8 cellular contexts compared by ENCODE assay signal in genomic region chr2:112582314-112582746, GRCh38. TPM values are rescaled to one million over a fixed set of nuclear protein-coding genes. Genes with fewer than 3 reads are reported as not detected.
A peak's percentile ranks its signal among the peaks of the same experiment; 100 is the strongest.
DNase-seq lines count a peak whose midpoint lies in the region; ATAC-seq and TF ChIP-seq lines count a peak whose summit lies in the region.

No MANE protein-coding gene starts in this region.

- no peaks in the 10 kb centered on the region for H3K36me3 ChIP-seq in PC-3 (ENCODE audit: low read depth, low read length)

- POLR2A ChIA-PET in PC-3 (lab: Charles Lee; ENCODE audit: unreplicated experiment), result no interaction called here
- POLR2A ChIA-PET in activated naive CD8-positive, alpha-beta T cell treated with anti-CD3 and anti-CD28 coated beads, Interleukin-2, amount 10 ng/mL, durations not matched to agents 7 days and 5 days (lab: Charles Lee), result no interaction called here

- H3K9ac ChIP-seq in PC-3 (ENCODE audit: low read length), result no peak overlapping the region

- H2AFZ ChIP-seq in PC-3 (ENCODE audit: low read length), result no peak overlapping the region

- H3K27me3 ChIP-seq in PC-3 (ENCODE audit: low read length), result no peaks in the 10 kb centered on the region

- peaks cover 15% of the 10 kb centered on the region for H3K36me3 Mint-ChIP-seq in activated naive CD8-positive, alpha-beta T cell treated with anti-CD3 and anti-CD28 coated beads, Interleukin-2, amount 10 ng/mL, durations not matched to agents 7 days and 5 days

- in situ Hi-C loops in KBM-7 (cut with MboI; ENCODE audit: low pct_unique_long_range_greater_than_20kb, low sequenced_read_pairs), result no loop called here

- H3K9me2 ChIP-seq in PC-3 (replicated peaks; ENCODE audit: low read length), result no peaks in the 10 kb centered on the region

- no peaks in the 10 kb centered on the region for H3K27me3 Mint-ChIP-seq in activated naive CD8-positive, alpha-beta T cell treated with anti-CD3 and anti-CD28 coated beads, Interleukin-2, amount 10 ng/mL, durations not matched to agents 7 days and 5 days

- H3K4me2 ChIP-seq in PC-3 (ENCODE audit: low read length), result peak overlapping the region; percentile 27; the same call in 1 of the 2 replicates

- CTCF ChIA-PET in PC-3 (lab: Charles Lee), result no interaction called here

- H3K9me3 Mint-ChIP-seq in activated naive CD8-positive, alpha-beta T cell treated with anti-CD3 and anti-CD28 coated beads, Interleukin-2, amount 10 ng/mL, durations not matched to agents 7 days and 5 days, result no peaks in the 10 kb centered on the region

- no peak overlapping the region for H3K4me3 Mint-ChIP-seq in activated naive CD8-positive, alpha-beta T cell treated with anti-CD3 and anti-CD28 coated beads, Interleukin-2, amount 10 ng/mL, durations not matched to agents 7 days and 5 days

- peaks cover 40% of the 10 kb centered on the region for H3K4me1 ChIP-seq in PC-3 (ENCODE audit: insufficient read depth, low read length)

- intact Hi-C loops in PC-3 (cut with micrococcal nuclease), result loop anchor here (1.0 to 5.0 kb wide), 2 partner anchors 101 to 325 kb away; partner anchors contain the start of gene ZC3H8

- peaks cover 29% of the 10 kb centered on the region for H3K4me1 Mint-ChIP-seq in activated naive CD8-positive, alpha-beta T cell treated with anti-CD3 and anti-CD28 coated beads, Interleukin-2, amount 10 ng/mL, durations not matched to agents 7 days and 5 days

- H4K20me1 ChIP-seq in PC-3 (ENCODE audit: low read length), result no peaks in the 10 kb centered on the region

- TF ChIP-seq CTCF in PC-3 (conservative IDR thresholded peaks at IDR 0.05; ENCODE audit: low read depth, low read length), result peak; percentile 57

- H3K27ac Mint-ChIP-seq in activated naive CD8-positive, alpha-beta T cell treated with anti-CD3 and anti-CD28 coated beads, Interleukin-2, amount 10 ng/mL, durations not matched to agents 7 days and 5 days, result peak overlapping the region; percentile 69

- ATAC-seq in PC-3, result peak; percentile 18
- peak; percentile 9 for ATAC-seq in activated naive CD8-positive, alpha-beta T cell treated with anti-CD3 and anti-CD28 coated beads, Interleukin-2, amount 10 ng/mL, durations not matched to agents 7 days and 5 days (ENCODE audit: low read depth)
- ATAC-seq in GM18909 (IDR thresholded peaks at IDR 0.05; ENCODE audit: poor library complexity, unreplicated experiment), result no peak
- no peak for ATAC-seq in GM21528 (IDR thresholded peaks at IDR 0.05; ENCODE audit: low FRiP score, unreplicated experiment)

- peak; percentile 77 for DNase-seq in DMS53 treated with DMSO at 0.1 percent for 48 hours (lab: John Stamatoyannopoulos, UW; ENCODE audit: unreplicated experiment)
- DNase-seq in KBM-7, result peak; percentile 87
- peak; percentile 81 for DNase-seq in PC-3
- DNase-seq in activated naive CD8-positive, alpha-beta T cell treated with anti-CD3 and anti-CD28 coated beads, Interleukin-2, amount 10 ng/mL, durations not matched to agents 7 days and 5 days, result peak; percentile 45
- DNase-seq in iPS-NIHi11 (ENCODE audit: low spot score), result peak; percentile 20
- peak; percentile 7 for DNase-seq in stimulated activated CD4-positive, alpha-beta T cell treated with anti-CD3 and anti-CD28 coated beads, Interleukin-4, amount 100 ng/mL, for 1 hour

- no peak overlapping the region for H3K27ac ChIP-seq in PC-3 (ENCODE audit: low read length)

- H3K4me3 ChIP-seq in PC-3 (ENCODE audit: low read length), result no peak overlapping the region

- BruUV-seq in PC-3 (replicated peaks; lab: Mats Ljungman, UMichigan), result no TSS peak

- peaks cover 6% of the 10 kb centered on the region for H3K79me2 ChIP-seq in PC-3 (ENCODE audit: low read length)

- H3F3A ChIP-seq in PC-3 (ENCODE audit: low read length, unreplicated experiment), result peaks cover 4% of the 10 kb centered on the region

- H3K9me3 ChIP-seq in PC-3 (ENCODE audit: low read length), result no peaks in the 10 kb centered on the region

RNA-seq across cellular contexts. Expression of gene CHCHD5, which starts 2.1 kb away (rescaled TPM):
- total RNA-seq in PC-3 (2014; rRNA removed), result 25.4 and 27.9 TPM in 2 replicates
- 10 to 100 TPM; 32.1 to 35.2 TPM for total RNA-seq in activated naive CD8-positive, alpha-beta T cell treated with anti-CD3 and anti-CD28 coated beads, Interleukin-2, amount 10 ng/mL, durations not matched to agents 7 days and 5 days

RNA-seq across cellular contexts. Expression of gene POLR1B, which starts 40.1 kb away (rescaled TPM):
- 31.6 and 31.7 TPM in 2 replicates for total RNA-seq in PC-3 (2014; rRNA removed)
- total RNA-seq in activated naive CD8-positive, alpha-beta T cell treated with anti-CD3 and anti-CD28 coated beads, Interleukin-2, amount 10 ng/mL, durations not matched to agents 7 days and 5 days, result 10 to 100 TPM; 27.2 to 27.3 TPM

Comparison
In these comparisons a context has a peak if more than half of its experiments do, and no peak if none do; other contexts are left out.
1. DNase-seq: peak in every context shown above with its lines; median percentile 87 in KBM-7; 81 in PC-3; 77 in DMS53 treated with DMSO at 0.1 percent for 48 hours; 45 in activated naive CD8-positive, alpha-beta T cell treated with anti-CD3 and anti-CD28 coated beads, Interleukin-2, amount 10 ng/mL, durations not matched to agents 7 days and 5 days; 20 in iPS-NIHi11; 7 in stimulated activated CD4-positive, alpha-beta T cell treated with anti-CD3 and anti-CD28 coated beads, Interleukin-4, amount 100 ng/mL, for 1 hour.
2. ATAC-seq: peak in PC-3 (single experiment) and activated naive CD8-positive, alpha-beta T cell treated with anti-CD3 and anti-CD28 coated beads, Interleukin-2, amount 10 ng/mL, durations not matched to agents 7 days and 5 days (single experiment); none in GM18909 (single experiment) and GM21528 (single experiment).